ENCODE assay signal across 28 cellular contexts in genomic region chr11:122681070-122681469, GRCh38.
"Had no signal": no experiment of that assay in that cellular context is flagged by ENCODE, and none has a peak within 500 bp of the region (broad histone marks: within the 10 kb centered on the region; RNA-seq: fewer than 3 reads in every experiment).

No MANE protein-coding gene starts in this region.

- H3K36me3 Mint-ChIP-seq: stimulated activated memory B cell treated with anti-CD40 and anti-IgM and Interleukin-4, amounts not matched to agents 10 μg/mL and 1 μg/mL and 100 μg/mL, for 72 hours; WTC11 had no signal

- H3K9me3 Mint-ChIP-seq: activated naive CD8-positive, alpha-beta T cell treated with anti-CD3 and anti-CD28 coated beads for 36 hours; activated T-cell treated with anti-CD3 and anti-CD28 coated beads, Interleukin-2, amount 50 U/mL, for 24 hours; activated T-helper 2 cell treated with anti-CD3 and anti-CD28 coated beads, Interferon-gamma antibody, Interleukin-2, Interleukin-4, amounts not matched to agents 10 μg/mL and 5 μg/mL and 100 μg/mL, durations not matched to agents 14 hours and 24 hours and 36 hours; central memory CD8-positive, alpha-beta T cell; endodermal cell; nephron; stimulated activated memory B cell treated with anti-CD40 and anti-IgM and Interleukin-4, amounts not matched to agents 10 μg/mL and 1 μg/mL and 100 μg/mL, for 72 hours; WTC11 had no signal

- H3K9me3 ChIP-seq: breast epithelium, colonic mucosa, esophagus squamous epithelium, left lung, stomach, suprapubic skin, tibial nerve had no signal

- H3K4me2 ChIP-seq: smooth muscle cell had no signal

- H3K27ac Mint-ChIP-seq: activated naive CD8-positive, alpha-beta T cell treated with anti-CD3 and anti-CD28 coated beads for 36 hours; activated T-cell treated with anti-CD3 and anti-CD28 coated beads, Interleukin-2, amount 50 U/mL, for 24 hours; activated T-helper 2 cell treated with anti-CD3 and anti-CD28 coated beads, Interferon-gamma antibody, Interleukin-2, Interleukin-4, amounts not matched to agents 10 μg/mL and 5 μg/mL and 100 μg/mL, durations not matched to agents 14 hours and 24 hours and 36 hours; endodermal cell; nephron; stimulated activated memory B cell treated with anti-CD40 and anti-IgM and Interleukin-4, amounts not matched to agents 10 μg/mL and 1 μg/mL and 100 μg/mL, for 72 hours; WTC11 had no signal

- H3K27ac ChIP-seq: breast epithelium, colonic mucosa, esophagus squamous epithelium, left lung, stomach, suprapubic skin, tibial nerve had no signal

- ATAC-seq: sciatic nerve; stimulated activated memory B cell treated with anti-CD40 and anti-IgM and Interleukin-4, amounts not matched to agents 10 μg/mL and 1 μg/mL and 100 μg/mL, for 72 hours had no signal

- DNase-seq: activated CD4-positive, alpha-beta T cell treated with anti-CD3 and anti-CD28 coated beads, Interleukin-2, amount 50 U/mL, for 4 hours; activated CD8-positive, alpha-beta memory T cell treated with anti-CD3 and anti-CD28 coated beads for 24 hours; activated CD8-positive, alpha-beta memory T cell treated with anti-CD3 and anti-CD28 coated beads, Interleukin-2, amount 50 U/mL, for 4 hours; activated naive CD4-positive, alpha-beta T cell; activated naive CD8-positive, alpha-beta T cell treated with anti-CD3 and anti-CD28 coated beads for 36 hours; activated T-cell treated with anti-CD3 and anti-CD28 coated beads, Interleukin-2, amount 50 U/mL, for 24 hours; colonic mucosa; esophagus squamous epithelium; foreskin melanocyte; hippocampal formation; kidney glomerular epithelial cell; stimulated activated CD4-positive, alpha-beta T cell treated with anti-CD3 and anti-CD28 coated beads, Interleukin-15, amount 100 ng/mL, for 24 hours; stomach; T-helper 1 cell had no signal

- FAIRE-seq: TTC549 had no signal

- H3K4me1 Mint-ChIP-seq: stimulated activated memory B cell treated with anti-CD40 and anti-IgM and Interleukin-4, amounts not matched to agents 10 μg/mL and 1 μg/mL and 100 μg/mL, for 72 hours had no signal

- H3K4me3 Mint-ChIP-seq: activated naive CD8-positive, alpha-beta T cell treated with anti-CD3 and anti-CD28 coated beads for 36 hours; activated T-cell treated with anti-CD3 and anti-CD28 coated beads, Interleukin-2, amount 50 U/mL, for 24 hours; central memory CD8-positive, alpha-beta T cell; endodermal cell; nephron; stimulated activated memory B cell treated with anti-CD40 and anti-IgM and Interleukin-4, amounts not matched to agents 10 μg/mL and 1 μg/mL and 100 μg/mL, for 72 hours; WTC11 had no signal

- H3K4me1 ChIP-seq: breast epithelium, colonic mucosa, stomach, suprapubic skin, tibial nerve had no signal

- H3K27me3 Mint-ChIP-seq: activated naive CD8-positive, alpha-beta T cell treated with anti-CD3 and anti-CD28 coated beads for 36 hours; activated T-cell treated with anti-CD3 and anti-CD28 coated beads, Interleukin-2, amount 50 U/mL, for 24 hours; central memory CD8-positive, alpha-beta T cell; stimulated activated memory B cell treated with anti-CD40 and anti-IgM and Interleukin-4, amounts not matched to agents 10 μg/mL and 1 μg/mL and 100 μg/mL, for 72 hours had no signal

- H3K27me3 ChIP-seq: breast epithelium, colonic mucosa, esophagus squamous epithelium, left lung, stomach, suprapubic skin, tibial nerve had no signal

- H3K4me3 ChIP-seq: breast epithelium, colonic mucosa, esophagus squamous epithelium, left lung, lung, smooth muscle cell, stomach, suprapubic skin, tibial nerve had no signal

- H3K36me3 ChIP-seq: breast epithelium, colonic mucosa, esophagus squamous epithelium, left lung, stomach, suprapubic skin, tibial nerve had no signal
